Comparison of ENCODE assay signal across 14 cellular contexts in genomic region chr2:28871620-28872019, GRCh38. TPM values are rescaled to one million over a fixed set of nuclear protein-coding genes. Genes with fewer than 3 reads are reported as not detected.
DNase-seq lines count a peak whose midpoint lies in the region; ATAC-seq and TF ChIP-seq lines count a peak whose summit lies in the region.
"Had no signal": no experiment of that assay in that cellular context is flagged by ENCODE, and none has a peak within 500 bp of the region (broad histone marks: within the 10 kb centered on the region; RNA-seq: fewer than 3 reads in every experiment).

No MANE protein-coding gene starts in this region.

- H3K36me3 ChIP-seq in SU-DHL-6 (ENCODE audit: low read length) (no peaks in the 10 kb centered on the region), mesendoderm (ENCODE audit: control insufficient read depth, insufficient read depth, low read length) (no peaks in the 10 kb centered on the region)

- no peak overlapping the region for H3K4ac ChIP-seq in mesendoderm (ENCODE audit: low read depth, low read length)

- no peak overlapping the region for H4K5ac ChIP-seq in mesendoderm (ENCODE audit: low read length)

- no peaks in the 10 kb centered on the region for H3K9me3 ChIP-seq in CD4-positive, alpha-beta T cell (ENCODE audit: control insufficient read depth, low read length)
- H3K9me3 ChIP-seq in SU-DHL-6 (ENCODE audit: insufficient read depth, low read length), result no peaks in the 10 kb centered on the region
- H3K9me3 ChIP-seq: SJCRH30 had no signal

- intact Hi-C loops in CD4-positive, alpha-beta T cell (cut with DNase I, micrococcal nuclease), result loop anchor here in 1 of 2 experiments (2.0 kb wide), 1 partner anchor 123 kb away; no protein-coding TSS in a partner anchor

- H3K4me3 ChIP-seq in SU-DHL-6 (ENCODE audit: insufficient read depth, low read length, poor library complexity, severe bottlenecking), result no peak overlapping the region
- H3K4me3 ChIP-seq in mesendoderm (ENCODE audit: low read length), result no peak overlapping the region

- H3K27me3 Mint-ChIP-seq in activated CD4-positive, alpha-beta T cell treated with anti-CD3 and anti-CD28 coated beads, Interleukin-2, amount 10 ng/mL, durations not matched to agents 7 days and 5 days, result peaks cover 17% of the 10 kb centered on the region
- peaks cover 18% of the 10 kb centered on the region for H3K27me3 Mint-ChIP-seq in CD4-positive, alpha-beta T cell
- peaks cover 9 to 15% (median 13%) of the 10 kb centered on the region in 3 donors for H3K27me3 Mint-ChIP-seq in naive B cell

- H3K27ac Mint-ChIP-seq in activated CD4-positive, alpha-beta T cell treated with anti-CD3 and anti-CD28 coated beads, Interleukin-2, amount 10 ng/mL, durations not matched to agents 7 days and 5 days, result peak overlapping the region; percentile 99
- H3K27ac Mint-ChIP-seq in CD4-positive, alpha-beta T cell, result peak overlapping the region; percentile 99
- peak overlapping the region in 2 of 6 donors; percentile 94 to 100 for H3K27ac Mint-ChIP-seq in naive B cell

- peaks cover 4% of the 10 kb centered on the region for H3K27me3 ChIP-seq in CD4-positive, alpha-beta T cell (ENCODE audit: control insufficient read depth, insufficient read depth, low read length)
- no peaks in the 10 kb centered on the region for H3K27me3 ChIP-seq in SU-DHL-6 (ENCODE audit: low read length)
- no peaks in the 10 kb centered on the region for H3K27me3 ChIP-seq in mesendoderm (ENCODE audit: insufficient read depth, low read length, poor library complexity)
- H3K27me3 ChIP-seq: SJCRH30 had no signal

- no peak for TF ChIP-seq CTCF in CD4-positive, alpha-beta T cell (IDR thresholded peaks at IDR 0.05)
- TF ChIP-seq CTCF in SU-DHL-6 (IDR thresholded peaks at IDR 0.05; ENCODE audit: insufficient read depth, low read length, poor library complexity, severe bottlenecking), result no peak

- H3K79me1 ChIP-seq in mesendoderm (ENCODE audit: low read length), result peaks cover 8% of the 10 kb centered on the region

- H3F3A ChIP-seq in SU-DHL-6 (ENCODE audit: insufficient read depth), result no peaks in the 10 kb centered on the region; the same call in 1 of the 2 replicates

- no peaks in the 10 kb centered on the region for H3K9me3 Mint-ChIP-seq in activated CD4-positive, alpha-beta T cell treated with anti-CD3 and anti-CD28 coated beads, Interleukin-2, amount 10 ng/mL, durations not matched to agents 7 days and 5 days
- H3K9me3 Mint-ChIP-seq in CD4-positive, alpha-beta T cell, result no peaks in the 10 kb centered on the region
- no peaks in the 10 kb centered on the region for H3K9me3 Mint-ChIP-seq in naive B cell

- H3K9me2 ChIP-seq in SU-DHL-6 (replicated peaks; ENCODE audit: insufficient read depth, low read length), result no peaks in the 10 kb centered on the region

- H3K4me2 ChIP-seq in SU-DHL-6 (ENCODE audit: low read depth, low read length, poor library complexity, severe bottlenecking) (no peak overlapping the region), mesendoderm (ENCODE audit: low read length) (no peak overlapping the region)

- H3K27ac ChIP-seq in CD4-positive, alpha-beta T cell (ENCODE audit: low read depth, low read length), result no peak overlapping the region
- H3K27ac ChIP-seq in SU-DHL-6 (ENCODE audit: low read depth, low read length), result no peak overlapping the region
- H3K27ac ChIP-seq in mesendoderm (ENCODE audit: low read depth, low read length), result no peak overlapping the region
- H3K27ac ChIP-seq: SJCRH30 had no signal

- H4K8ac ChIP-seq in mesendoderm (ENCODE audit: low read depth, low read length), result no peak overlapping the region

- CTCF ChIA-PET in activated CD4-positive, alpha-beta T cell treated with anti-CD3 and anti-CD28 coated beads, Interleukin-2, amount 10 ng/mL, durations not matched to agents 7 days and 5 days (lab: Charles Lee), result no interaction called here
- CTCF ChIA-PET in CD4-positive, alpha-beta T cell (lab: Charles Lee), result no interaction called here

- H3K9ac ChIP-seq in SU-DHL-6 (ENCODE audit: low read length) (no peak overlapping the region), mesendoderm (ENCODE audit: low read length) (no peak overlapping the region)

- H3K56ac ChIP-seq in mesendoderm (ENCODE audit: low read length), result no peak overlapping the region

- peaks cover 28% of the 10 kb centered on the region for H3K4me1 Mint-ChIP-seq in activated CD4-positive, alpha-beta T cell treated with anti-CD3 and anti-CD28 coated beads, Interleukin-2, amount 10 ng/mL, durations not matched to agents 7 days and 5 days
- peaks cover 35% of the 10 kb centered on the region for H3K4me1 Mint-ChIP-seq in CD4-positive, alpha-beta T cell (ENCODE audit: low read depth)
- H3K4me1 Mint-ChIP-seq in naive B cell, result peaks cover 15 to 37% (median 25%) of the 10 kb centered on the region in 3 donors

- no peak overlapping the region for H2AK5ac ChIP-seq in mesendoderm (ENCODE audit: low read length)

- no peak overlapping the region for H2BK5ac ChIP-seq in mesendoderm (ENCODE audit: low read length)

- ATAC-seq in CD4-positive, alpha-beta T cell (ENCODE audit: poor library complexity), result no peak
- ATAC-seq in naive B cell (ENCODE audit: low read depth in 2 of 2), result no peak

- H3K18ac ChIP-seq in mesendoderm (ENCODE audit: low read length), result no peak overlapping the region

- no peak overlapping the region for H3K23ac ChIP-seq in mesendoderm (ENCODE audit: low read length)

- peak overlapping the region; percentile 96 for H3K4me3 Mint-ChIP-seq in activated CD4-positive, alpha-beta T cell treated with anti-CD3 and anti-CD28 coated beads, Interleukin-2, amount 10 ng/mL, durations not matched to agents 7 days and 5 days
- H3K4me3 Mint-ChIP-seq in CD4-positive, alpha-beta T cell, result no peak overlapping the region
- H3K4me3 Mint-ChIP-seq in naive B cell, result peak overlapping the region; percentile 92 to 99 (median 98)

- POLR2A ChIA-PET in activated CD4-positive, alpha-beta T cell treated with anti-CD3 and anti-CD28 coated beads, Interleukin-2, amount 10 ng/mL, durations not matched to agents 7 days and 5 days (lab: Charles Lee), result no interaction called here
- POLR2A ChIA-PET in CD4-positive, alpha-beta T cell (lab: Charles Lee), result interaction anchor here (2.0 to 3.9 kb wide), 3 partner anchors 17 to 24 kb away, joined by 5 to 128 read pairs (median 21); partner anchors contain the start of gene WDR43

- no peak overlapping the region for H2BK120ac ChIP-seq in mesendoderm (ENCODE audit: low read depth, low read length)

- no peaks in the 10 kb centered on the region for H4K20me1 ChIP-seq in SU-DHL-6 (ENCODE audit: low read depth, low read length)

- no CpG with 5 or more reads among the region's 3 CpGs for WGBS in mesendoderm (ENCODE audit: extremely low coverage, insufficient coverage, low lambda C conversion rate)

- no peak for DNase-seq in activated CD4-positive, alpha-beta T cell treated with anti-CD3 and anti-CD28 coated beads, Interleukin-2, amount 10 ng/mL, durations not matched to agents 7 days and 5 days
- DNase-seq in activated CD4-positive, alpha-beta T cell treated with anti-CD3 and anti-CD28 coated beads, Interleukin-2, amount 50 U/mL, for 48 hours, result no peak
- DNase-seq in CD4-positive, alpha-beta T cell, result no peak
- DNase-seq in naive B cell, result no peak
- no peak for DNase-seq in SW 1271 (lab: John Stamatoyannopoulos, UW)
- no peak for DNase-seq in mesendoderm
- no peak for DNase-seq in putamen (ENCODE audit: low spot score)
- DNase-seq: Calu3, NCI-H1436, NCI-H2029 treated with DMSO at 0.1 percent for 48 hours, NCI-H510A, RPMI8226, SJCRH30 had no signal

- peak overlapping the region; percentile 93 for H2AFZ ChIP-seq in SU-DHL-6 (ENCODE audit: low read depth, low read length, severe bottlenecking)

- H2BK15ac ChIP-seq in mesendoderm (replicated peaks; ENCODE audit: low read depth), result no peak overlapping the region

- H3K36me3 Mint-ChIP-seq in activated CD4-positive, alpha-beta T cell treated with anti-CD3 and anti-CD28 coated beads, Interleukin-2, amount 10 ng/mL, durations not matched to agents 7 days and 5 days (ENCODE audit: low read depth), result peaks cover 8% of the 10 kb centered on the region
- H3K36me3 Mint-ChIP-seq in CD4-positive, alpha-beta T cell (ENCODE audit: low read depth), result peaks cover 30% of the 10 kb centered on the region
- H3K36me3 Mint-ChIP-seq in naive B cell, result no peaks in the 10 kb centered on the region

- no peaks in the 10 kb centered on the region for H3K4me1 ChIP-seq in mesendoderm (ENCODE audit: control insufficient read depth, low read depth, low read length)

- peaks cover 31% of the 10 kb centered on the region for H3K79me2 ChIP-seq in SU-DHL-6 (ENCODE audit: insufficient read depth, low read length)
- H3K79me2 ChIP-seq in mesendoderm (ENCODE audit: control insufficient read depth, insufficient read depth, low read length), result peaks cover 20% of the 10 kb centered on the region

RNA-seq across cellular contexts. Expression of gene TRMT61B, which starts 1.5 kb away (rescaled TPM):
- total RNA-seq in activated CD4-positive, alpha-beta T cell treated with anti-CD3 and anti-CD28 coated beads, Interleukin-2, amount 10 ng/mL, durations not matched to agents 7 days and 5 days, result 10 to 100 TPM; 13.9 to 18.6 TPM
- 10 to 100 TPM; 18.7 to 20.8 TPM for total RNA-seq in CD4-positive, alpha-beta T cell
- 10 to 100 TPM; 17.4 to 36.2 (median 21.6) TPM for polyA plus RNA-seq in naive B cell (ENCODE audit: low read depth in 6 of 6)
- 22.6 TPM for polyA plus RNA-seq in mesendoderm (2013, experiment 1 of 2)
- 27.8 TPM for polyA plus RNA-seq in mesendoderm (2013, experiment 2 of 2)

RNA-seq across cellular contexts. Expression of gene WDR43, which starts 22.8 kb away (rescaled TPM):
- 10 to 100 TPM; 52.9 to 74.6 TPM for total RNA-seq in activated CD4-positive, alpha-beta T cell treated with anti-CD3 and anti-CD28 coated beads, Interleukin-2, amount 10 ng/mL, durations not matched to agents 7 days and 5 days
- total RNA-seq in CD4-positive, alpha-beta T cell, result 10 to 100 TPM; 62.4 to 73.2 TPM
- 10 to 100 TPM; 34.5 to 57.5 (median 48.1) TPM for polyA plus RNA-seq in naive B cell (ENCODE audit: low read depth in 6 of 6)
- 99.6 TPM for polyA plus RNA-seq in mesendoderm (2013, experiment 1 of 2)
- 98.8 TPM for polyA plus RNA-seq in mesendoderm (2013, experiment 2 of 2)
